ENCODE assay signal across 17 cellular contexts in genomic region chr6:2772840-2773239, GRCh38. TPM values are rescaled to one million over a fixed set of nuclear protein-coding genes. Genes with fewer than 3 reads are reported as not detected.
DNase-seq lines count a peak whose midpoint lies in the region; ATAC-seq and TF ChIP-seq lines count a peak whose summit lies in the region.
"Had no signal": no experiment of that assay in that cellular context is flagged by ENCODE, and none has a peak within 500 bp of the region (broad histone marks: within the 10 kb centered on the region; RNA-seq: fewer than 3 reads in every experiment).

No MANE protein-coding gene starts in this region.

- peaks cover 93% of the 10 kb centered on the region for H3K4me1 ChIP-seq in left ventricle myocardium inferior
- peaks cover 0 to 54% of the 10 kb centered on the region in 2 donors for H3K4me1 ChIP-seq in right atrium auricular region
- H3K4me1 ChIP-seq in IMR-90 (ENCODE audit: control insufficient read depth, insufficient read depth, low read length): peaks cover 17% of the 10 kb centered on the region
- H3K4me1 ChIP-seq in thyroid gland: peaks cover 32 to 47% of the 10 kb centered on the region in 2 donors

- H2BK120ac ChIP-seq in IMR-90 (ENCODE audit: low read depth, low read length): no peak overlapping the region

- no peak overlapping the region for H3K9ac ChIP-seq in IMR-90 (ENCODE audit: low read depth, low read length)

- DNase-seq in left ventricle myocardium inferior (no peak), right atrium auricular region (ENCODE audit: low spot score) (no peak), IMR-90 (no peak), chondrocyte (ENCODE audit: low spot score) (no peak), thyroid gland (peak; percentile 30 to 53), OCI-M2 (lab: John Stamatoyannopoulos, UW; ENCODE audit: unreplicated experiment) (no peak)
- DNase-seq: BE2C; C1 segment of cervical spinal cord; CD4-positive, CD25-positive, alpha-beta regulatory T cell; CD8-positive, alpha-beta memory T cell; COR-L47; DMS 273 treated with DMSO at 0.1 percent for 48 hours; DMS53; DND-41 had no signal

- H3K4me3 ChIP-seq in left ventricle myocardium inferior: no peak overlapping the region
- H3K4me3 ChIP-seq in right atrium auricular region: no peak overlapping the region
- no peak overlapping the region for H3K4me3 ChIP-seq in IMR-90 (ENCODE audit: insufficient read depth, low read depth, low read length)
- H3K4me3 ChIP-seq in thyroid gland (replicated peaks in 1 of 3): no peak overlapping the region
- H3K4me3 ChIP-seq: GM12878, HAP-1 had no signal

- H2BK20ac ChIP-seq in IMR-90 (ENCODE audit: low read depth, low read length): no peak overlapping the region

- no peak overlapping the region for H4K5ac ChIP-seq in IMR-90 (ENCODE audit: low read depth, low read length)

- CTCF ChIA-PET in IMR-90 (lab: Yijun Ruan, JAX): interaction anchor here (1.2 to 1.6 kb wide), 2 partner anchors 18 to 22 kb away, joined by 3 to 4 read pairs; partner anchors contain the start of gene MYLK4

- dilution Hi-C loops in IMR-90 (cut with HindIII; ENCODE audit: low sequenced_read_pairs, unreplicated experiment): no loop called here

- TF ChIP-seq RAD21 in IMR-90 (IDR thresholded peaks at IDR 0.05; ENCODE audit: low read length): no peak

- H3K27me3 Mint-ChIP-seq in chondrocyte (ENCODE audit: low read depth): no peaks in the 10 kb centered on the region
- H3K27me3 Mint-ChIP-seq: CD4-positive, CD25-positive, alpha-beta regulatory T cell; CD8-positive, alpha-beta memory T cell had no signal

- no peak overlapping the region for H3K14ac ChIP-seq in IMR-90 (replicated peaks; ENCODE audit: low read depth, low read length)

- no peak overlapping the region for H3K4me2 ChIP-seq in IMR-90 (ENCODE audit: low read depth, low read length)

- H3K18ac ChIP-seq in IMR-90 (ENCODE audit: low read depth, low read length): no peak overlapping the region

- H3K36me3 Mint-ChIP-seq in chondrocyte (ENCODE audit: low read depth): no peaks in the 10 kb centered on the region

- intact Hi-C loops in left ventricle myocardium inferior (cut with micrococcal nuclease): no loop called here
- intact Hi-C loops in IMR-90 (cut with micrococcal nuclease): no loop called here
- intact Hi-C loops in thyroid gland (cut with DNase I): no loop called here

- no peak overlapping the region for H4K8ac ChIP-seq in IMR-90 (ENCODE audit: low read depth in 2 of 2, low read length in 2 of 2)

- H2BK5ac ChIP-seq in IMR-90 (ENCODE audit: low read depth, low read length, poor library complexity, severe bottlenecking): no peak overlapping the region

- H3K9me3 Mint-ChIP-seq in chondrocyte (ENCODE audit: low read depth): no peaks in the 10 kb centered on the region
- H3K9me3 Mint-ChIP-seq: CD4-positive, CD25-positive, alpha-beta regulatory T cell; CD8-positive, alpha-beta memory T cell had no signal

- H3K23ac ChIP-seq in IMR-90 (ENCODE audit: low read depth, low read length): no peak overlapping the region

- H3K56ac ChIP-seq in IMR-90 (ENCODE audit: extremely low read depth, insufficient read depth, low read length): no peak overlapping the region

- no peaks in the 10 kb centered on the region for H3K27me3 ChIP-seq in left ventricle myocardium inferior (ENCODE audit: low read depth)
- no peaks in the 10 kb centered on the region for H3K27me3 ChIP-seq in right atrium auricular region
- H3K27me3 ChIP-seq in IMR-90 (ENCODE audit: control insufficient read depth, insufficient read depth, low read length): no peaks in the 10 kb centered on the region
- H3K27me3 ChIP-seq in thyroid gland: no peaks in the 10 kb centered on the region
- H3K27me3 ChIP-seq: BE2C had no signal

- BruUV-seq in IMR-90 (replicated peaks; lab: Mats Ljungman, UMichigan): no TSS peak

- H4K20me1 ChIP-seq in IMR-90 (ENCODE audit: insufficient read depth, low read length): peaks cover 66% of the 10 kb centered on the region

- H3K27ac ChIP-seq in left ventricle myocardium inferior (replicated peaks) (peak overlapping the region; percentile 26), right atrium auricular region (no peak overlapping the region), IMR-90 (ENCODE audit: insufficient read depth, low read length) (peak overlapping the region; percentile 53; the same call in 1 of the 2 replicates), thyroid gland (no peak overlapping the region)

- peak overlapping the region; percentile 64; the same call in 1 of the 2 replicates for H2AK5ac ChIP-seq in IMR-90 (ENCODE audit: low read depth, low read length)

- H3K36me3 ChIP-seq in left ventricle myocardium inferior (peaks cover 15% of the 10 kb centered on the region), right atrium auricular region (peaks cover 5% of the 10 kb centered on the region), IMR-90 (ENCODE audit: control insufficient read depth, insufficient read depth, low read length) (peaks cover 23% of the 10 kb centered on the region), thyroid gland (no peaks in the 10 kb centered on the region)

- TF ChIP-seq CTCF in left ventricle myocardium inferior (IDR thresholded peaks at IDR 0.05; ENCODE audit: borderline replicate concordance) (no peak), right atrium auricular region (IDR thresholded peaks at IDR 0.05) (no peak), IMR-90 (conservative IDR thresholded peaks at IDR 0.05; ENCODE audit: low read depth, low read length) (no peak), chondrocyte (IDR thresholded peaks at IDR 0.05) (no peak), thyroid gland (IDR thresholded peaks at IDR 0.05) (no peak)

- TF ChIP-seq POLR2A in IMR-90 (IDR thresholded peaks at IDR 0.05; ENCODE audit: low read depth, low read length): no peak
- TF ChIP-seq POLR2A in thyroid gland (IDR thresholded peaks at IDR 0.05): no peak

- H3K9me3 ChIP-seq in left ventricle myocardium inferior (replicated peaks) (no peaks in the 10 kb centered on the region), right atrium auricular region (no peaks in the 10 kb centered on the region), IMR-90 (ENCODE audit: control insufficient read depth, insufficient read depth, low read length) (no peaks in the 10 kb centered on the region), thyroid gland (no peaks in the 10 kb centered on the region)
- H3K9me3 ChIP-seq: BE2C, HAP-1 had no signal

- no CpG with 5 or more reads among the region's 3 CpGs for WGBS in IMR-90 (ENCODE audit: extremely low coverage in 2 of 2, insufficient read length in 1 of 2), 2 experiments
- 40 to 41% methylated on average over 3 of the region's 3 CpGs for WGBS in thyroid gland, 2 donors

- no peak overlapping the region for H2BK15ac ChIP-seq in IMR-90 (ENCODE audit: low read depth, low read length)

- H3K27ac Mint-ChIP-seq in chondrocyte (ENCODE audit: unreplicated experiment): peak overlapping the region; percentile 34

- POLR2A ChIA-PET in IMR-90 (lab: Charles Lee; ENCODE audit: unreplicated experiment): no interaction called here

- H3K9me1 ChIP-seq in IMR-90 (ENCODE audit: insufficient read depth, low read length): peaks cover 41% of the 10 kb centered on the region

- no peak overlapping the region for H4K91ac ChIP-seq in IMR-90 (ENCODE audit: insufficient read depth, low read depth, low read length)

- no peak overlapping the region for H3K4ac ChIP-seq in IMR-90 (ENCODE audit: low read depth, low read length)

- in situ Hi-C loops in IMR-90 (cut with MboI; ENCODE audit: low sequenced_read_pairs): no loop called here

- peaks cover 38 to 81% of the 10 kb centered on the region in 2 experiments for H3K79me1 ChIP-seq in IMR-90 (ENCODE audit: low read depth in 1 of 2, low read length in 2 of 2)

- peaks cover 48% of the 10 kb centered on the region for H3K4me1 Mint-ChIP-seq in chondrocyte (ENCODE audit: low read depth)

- no peak overlapping the region for H2AK9ac ChIP-seq in IMR-90 (replicated peaks; ENCODE audit: low read depth, low read length, poor library complexity)

- no peak overlapping the region for H3K4me3 Mint-ChIP-seq in chondrocyte (ENCODE audit: unreplicated experiment)
- H3K4me3 Mint-ChIP-seq: CD4-positive, CD25-positive, alpha-beta regulatory T cell had no signal

- ATAC-seq in IMR-90 (ENCODE audit: low read depth) (no peak), HG03460 (IDR thresholded peaks at IDR 0.05; ENCODE audit: unreplicated experiment) (no peak)
- ATAC-seq: GM12878 had no signal

- no peak overlapping the region for H2AFZ ChIP-seq in IMR-90 (replicated peaks; ENCODE audit: low read length, poor library complexity)

TF ChIP-seq in IMR-90, 13 proteins besides CTCF, POLR2A, EP300 and RAD21 (continues in another document):
- TF ChIP-seq FOS (IDR thresholded peaks at IDR 0.05; ENCODE audit: low read depth, low read length) (no peak), CHD1 (IDR thresholded peaks at IDR 0.05; ENCODE audit: low read depth, low read length) (no peak), BHLHE40 (IDR thresholded peaks at IDR 0.05; ENCODE audit: low read depth, low read length) (no peak), MAFK (IDR thresholded peaks at IDR 0.05; ENCODE audit: low read depth, low read length) (no peak), RCOR1 (IDR thresholded peaks at IDR 0.05; ENCODE audit: insufficient replicate concordance, low read length) (no peak), USF2 (IDR thresholded peaks at IDR 0.05; ENCODE audit: low read depth, low read length) (no peak), SMC3 (IDR thresholded peaks at IDR 0.05; ENCODE audit: low read depth, low read length) (no peak), MAZ (IDR thresholded peaks at IDR 0.05; ENCODE audit: borderline replicate concordance, low read depth, low read length) (no peak)

RNA-seq across cellular contexts. Expression of gene WRNIP1, which starts 7.6 kb away (rescaled TPM):
- total RNA-seq in left ventricle myocardium inferior (39.4 TPM), right atrium auricular region (10 to 100 TPM; 51.9 to 53.5 TPM), IMR-90 (2012; rRNA removed) (37.2 and 47.1 TPM in 2 replicates), chondrocyte (34.0 to 36.1 TPM (median 34.6 TPM) in 3 replicates), thyroid gland (10 to 100 TPM; 70.6 to 99.9 (median 84.1) TPM)
- 42.6 and 43.7 TPM in 2 replicates for polyA plus RNA-seq in IMR-90 (2012; rRNA removed)
- 45.5 and 55.1 TPM in 2 replicates for polyA plus RNA-seq in IMR-90 (2012; cell fraction: cytosol; rRNA removed)
- 42.3 and 49.2 TPM in 2 replicates for polyA plus RNA-seq in IMR-90 (2012; cell fraction: nucleus; rRNA removed; ENCODE audit: low replicate concordance)

RNA-seq across cellular contexts. Expression of gene MYLK4, which starts 22.1 kb away (rescaled TPM):
- total RNA-seq in left ventricle myocardium inferior (1.2 TPM), right atrium auricular region (1 to 10 TPM; 1.0 to 3.6 TPM), IMR-90 (2012; rRNA removed) (under 0.01 TPM in 2 replicates), chondrocyte (0.99 to 1.1 TPM (median 1.00 TPM) in 3 replicates), thyroid gland (1 to 10 TPM in 3 of 4 donors, under 1 TPM in 1; 0.94 to 1.8 (median 1.1) TPM)
- polyA plus RNA-seq in IMR-90 (2012; rRNA removed): 0.07 TPM in 2 replicates
- polyA plus RNA-seq in IMR-90 (2012; cell fraction: cytosol; rRNA removed): 0.02 and 0.03 TPM in 2 replicates
- 0.05 and 0.42 TPM in 2 replicates for polyA plus RNA-seq in IMR-90 (2012; cell fraction: nucleus; rRNA removed; ENCODE audit: low replicate concordance)

Comparison
In these comparisons a context has a peak if more than half of its experiments do, and no peak if none do; other contexts are left out.
1. H3K27ac ChIP-seq: peak in left ventricle myocardium inferior (single experiment) and IMR-90 (single experiment); none in right atrium auricular region (0 of 2) and thyroid gland (0 of 3).
2. DNase-seq: peak in thyroid gland (2 of 2); none in left ventricle myocardium inferior (single experiment), right atrium auricular region (single experiment), IMR-90 (single experiment), chondrocyte (single experiment) and OCI-M2 (single experiment).